ENCODE assay signal across 8 cellular contexts in genomic region chr1:161540562-161540945, GRCh38. TPM values are rescaled to one million over a fixed set of nuclear protein-coding genes. Genes with fewer than 3 reads are reported as not detected.
DNase-seq lines count a peak whose midpoint lies in the region; ATAC-seq and TF ChIP-seq lines count a peak whose summit lies in the region.
"Not testable (repeated sequence)": the region's sequence is repeated elsewhere in the genome, so short reads cannot be mapped to it uniquely, and the experiment has no call there.
"Had no signal": no experiment of that assay in that cellular context is flagged by ENCODE, and none has a peak within 500 bp of the region (broad histone marks: within the 10 kb centered on the region; RNA-seq: fewer than 3 reads in every experiment).

No MANE protein-coding gene starts in this region.

- BruUV-seq in PC-3 (replicated peaks; lab: Mats Ljungman, UMichigan), result not testable (repeated sequence)

- H3K4me2 ChIP-seq in PC-3 (ENCODE audit: low read length), result peak overlapping the region; percentile 77

- H3K9me2 ChIP-seq in PC-3 (replicated peaks; ENCODE audit: low read length), result not testable (repeated sequence)

- H3K36me3 ChIP-seq in PC-3 (ENCODE audit: low read depth, low read length); duodenal mucosa (ENCODE audit: control insufficient read depth in 1 of 2, insufficient read depth in 2 of 2, low read length in 2 of 2); iPS-20b (ENCODE audit: insufficient read depth, low read depth, low read length); rectal smooth muscle tissue (ENCODE audit: control insufficient read depth, insufficient read depth, low read length): not testable (repeated sequence)

- ATAC-seq in GM18861 (IDR thresholded peaks at IDR 0.05; ENCODE audit: unreplicated experiment) (peak; percentile 28), HG03095 (IDR thresholded peaks at IDR 0.05; ENCODE audit: unreplicated experiment) (peak; percentile 18), PC-3 (peak; percentile 27)

- not testable (repeated sequence) for H3K9me3 ChIP-seq in PC-3 (ENCODE audit: low read length); duodenal mucosa (ENCODE audit: control insufficient read depth in 1 of 2, low read length in 2 of 2); iPS-20b (ENCODE audit: insufficient read depth, low read depth, low read length)

- not testable (repeated sequence) for H3K4me1 ChIP-seq in PC-3 (ENCODE audit: insufficient read depth, low read length); duodenal mucosa (ENCODE audit: control insufficient read depth in 1 of 2, insufficient read depth in 2 of 2, low read length in 2 of 2); iPS-20b (ENCODE audit: insufficient read depth, low read length); rectal smooth muscle tissue (ENCODE audit: control insufficient read depth, insufficient read depth, low read length)

- H3K9ac ChIP-seq in PC-3 (ENCODE audit: low read length); duodenal mucosa (ENCODE audit: low read depth in 1 of 2, low read length in 2 of 2); iPS-20b (ENCODE audit: low read depth, low read length); rectal smooth muscle tissue (ENCODE audit: low read length): not testable (repeated sequence)

- not testable (repeated sequence) for H3K79me2 ChIP-seq in PC-3 (ENCODE audit: low read length)

- H3K4me3 ChIP-seq in PC-3 (ENCODE audit: low read length) (peak overlapping the region; percentile 75), duodenal mucosa (ENCODE audit: low read depth in 1 of 2, low read length in 2 of 2) (peak overlapping the region; percentile 56 to 64), iPS-20b (ENCODE audit: low read length) (peak overlapping the region; percentile 99), rectal smooth muscle tissue (ENCODE audit: low read length) (peak overlapping the region; percentile 61)

- peak overlapping the region; percentile 90 for H2AFZ ChIP-seq in PC-3 (ENCODE audit: low read length)

- H3F3A ChIP-seq in PC-3 (ENCODE audit: low read length, unreplicated experiment), result not testable (repeated sequence)

- intact Hi-C loops in PC-3 (cut with micrococcal nuclease), result not testable (repeated sequence)

- POLR2A ChIA-PET in PC-3 (lab: Charles Lee; ENCODE audit: unreplicated experiment), result not testable (repeated sequence)

- H3K27me3 ChIP-seq in PC-3 (ENCODE audit: low read length); duodenal mucosa (ENCODE audit: control insufficient read depth in 1 of 2, insufficient read depth in 2 of 2, low read length in 2 of 2); rectal smooth muscle tissue (ENCODE audit: control insufficient read depth, insufficient read depth, low read length): not testable (repeated sequence)
- peaks cover 26% of the 10 kb centered on the region for H3K27me3 ChIP-seq in iPS-20b (ENCODE audit: insufficient read depth, low read length)

- not testable (repeated sequence) for TF ChIP-seq CTCF in PC-3 (conservative IDR thresholded peaks at IDR 0.05; ENCODE audit: low read depth, low read length)

- not testable (repeated sequence) for H3K27ac ChIP-seq in PC-3 (ENCODE audit: low read length); duodenal mucosa (ENCODE audit: low read depth, low read length); iPS-20b (ENCODE audit: low read length); rectal smooth muscle tissue (ENCODE audit: low read depth, low read length)

- CTCF ChIA-PET in PC-3 (lab: Charles Lee), result not testable (repeated sequence)

- DNase-seq in PC-3, result peak; percentile 46
- DNase-seq in activated CD8-positive, alpha-beta memory T cell treated with anti-CD3 and anti-CD28 coated beads, Interleukin-2, amount 50 U/mL, for 48 hours, result peak; percentile 75

- not testable (repeated sequence) for H4K20me1 ChIP-seq in PC-3 (ENCODE audit: low read length)

RNA-seq across cellular contexts. Expression of gene FCGR3A, which starts 9.1 kb away (rescaled TPM):
- not detected in 2 replicates for total RNA-seq in PC-3 (2014; rRNA removed)
- total RNA-seq: epithelial cell of proximal tubule had no signal

RNA-seq across cellular contexts. Expression of gene HSPA6, which starts 16.2 kb away (rescaled TPM):
- 3.8 and 4.3 TPM in 2 replicates for total RNA-seq in PC-3 (2014; rRNA removed)

RNA-seq across cellular contexts. Expression of gene FCGR2A, which starts 35.3 kb away (rescaled TPM):
- 0.73 and 0.98 TPM in 2 replicates for total RNA-seq in PC-3 (2014; rRNA removed)
- total RNA-seq: epithelial cell of proximal tubule had no signal
